ENCODE assay signal across 8 cellular contexts in the genomic region with DNA sequence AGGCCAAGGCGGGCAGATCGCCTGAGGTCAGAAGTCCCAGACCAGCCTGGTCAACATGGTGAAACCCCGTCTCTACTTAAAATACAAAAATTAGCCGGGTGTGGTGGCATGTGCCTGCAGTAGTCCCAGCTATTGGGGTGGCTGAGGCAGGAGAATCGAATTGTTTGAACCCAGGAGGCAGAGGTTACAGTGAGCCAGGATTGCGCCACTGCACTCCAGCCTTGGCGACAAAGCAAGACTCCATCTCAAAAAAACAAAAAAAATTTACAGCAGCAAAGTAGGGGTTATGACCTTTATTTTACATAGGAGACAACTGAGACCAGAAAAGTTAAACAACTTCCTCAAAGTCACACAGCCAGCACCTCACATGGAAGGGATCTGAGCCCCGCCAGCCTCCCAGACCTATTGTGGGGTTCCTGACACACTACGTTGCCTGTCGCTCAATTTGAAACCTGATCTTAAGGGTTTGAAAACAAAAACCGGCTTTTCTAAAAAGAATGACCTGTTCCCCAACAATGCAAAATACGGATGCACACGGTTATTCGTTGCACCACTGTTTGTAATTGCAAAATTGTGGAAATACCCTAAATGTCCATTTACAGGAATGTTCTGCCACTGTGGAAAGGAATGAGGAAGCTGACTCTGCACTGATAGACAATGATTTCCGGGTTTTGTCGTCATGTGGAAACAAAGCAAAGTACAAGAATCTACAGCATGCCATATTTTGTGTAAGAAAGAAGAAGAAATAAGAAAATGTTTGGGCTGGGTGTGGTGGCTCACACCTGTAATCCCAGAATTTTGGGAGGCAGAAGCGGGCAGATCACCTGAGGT.
A peak's percentile ranks its signal among the peaks of the same experiment; 100 is the strongest.
DNase-seq lines count a peak whose midpoint lies in the region; ATAC-seq and TF ChIP-seq lines count a peak whose summit lies in the region.

No MANE protein-coding gene starts in this region.

- no peak overlapping the region for H3K9ac ChIP-seq in OCI-LY3 (ENCODE audit: low read length)

- 29 to 36% methylated on average over 17 of the region's 17 CpGs for WGBS in esophagus squamous epithelium, 2 donors

- peak overlapping the region; percentile 22; the same call in 1 of the 2 replicates for H3K4me2 ChIP-seq in OCI-LY3 (ENCODE audit: low read length)

- H2AFZ ChIP-seq in OCI-LY3 (ENCODE audit: low read depth, low read length) = no peak overlapping the region

- H3K36me3 ChIP-seq in OCI-LY3 (replicated peaks; ENCODE audit: low read depth, low read length) = no peaks in the 10 kb centered on the region
- H3K36me3 ChIP-seq in esophagus squamous epithelium = no peaks in the 10 kb centered on the region
- no peaks in the 10 kb centered on the region for H3K36me3 ChIP-seq in MG63

- H4K20me1 ChIP-seq in OCI-LY3 (ENCODE audit: insufficient read depth, low read length) = no peaks in the 10 kb centered on the region

- H3K79me2 ChIP-seq in OCI-LY3 (ENCODE audit: low read length) = no peaks in the 10 kb centered on the region

- H3K27ac ChIP-seq in OCI-LY3 (ENCODE audit: low read length) = no peak overlapping the region
- peak overlapping the region; percentile 32 to 84 (median 53) for H3K27ac ChIP-seq in esophagus squamous epithelium

- peak; percentile 68 for DNase-seq in Daoy (ENCODE audit: low read depth)
- DNase-seq in esophagus squamous epithelium (lab: John Stamatoyannopoulos, UW) = no peak
- no peak for DNase-seq in omental fat pad (ENCODE audit: low spot score)
- DNase-seq in NCI-H1092 (lab: John Stamatoyannopoulos, UW) = no peak
- no peak for DNase-seq in NCI-H1417 (lab: John Stamatoyannopoulos, UW)
- DNase-seq in DMS79 treated with DMSO at 0.1 percent for 48 hours (lab: John Stamatoyannopoulos, UW) = no peak
- DNase-seq in MG63 = no peak

- H3K27me3 ChIP-seq in OCI-LY3 (ENCODE audit: low read depth, low read length) = peaks cover 57% of the 10 kb centered on the region
- peaks cover 0 to 32% (median 0%) of the 10 kb centered on the region in 4 donors for H3K27me3 ChIP-seq in esophagus squamous epithelium
- no peaks in the 10 kb centered on the region for H3K27me3 ChIP-seq in MG63

- TF ChIP-seq CTCF in OCI-LY3 (IDR thresholded peaks at IDR 0.05; ENCODE audit: low read depth, low read length) (no peak), esophagus squamous epithelium (IDR thresholded peaks at IDR 0.05) (no peak), omental fat pad (IDR thresholded peaks at IDR 0.05) (no peak)

- TF ChIP-seq POLR2A in esophagus squamous epithelium (IDR thresholded peaks at IDR 0.05) = no peak

- no peaks in the 10 kb centered on the region for H3K9me3 ChIP-seq in OCI-LY3 (ENCODE audit: insufficient read depth, low read length)
- no peaks in the 10 kb centered on the region for H3K9me3 ChIP-seq in esophagus squamous epithelium
- no peaks in the 10 kb centered on the region for H3K9me3 ChIP-seq in MG63

- intact Hi-C loops in esophagus squamous epithelium (cut with DNase I) = no loop called here

- H3K4me1 ChIP-seq in OCI-LY3 (ENCODE audit: low read length) (0 out of 2 replicates have a peak, but pooled peaks cover 3% of the 10 kb centered on the region), esophagus squamous epithelium (peaks cover 0 to 30% (median 10%) of the 10 kb centered on the region in 3 donors)

- peak; percentile 69 for ATAC-seq in omental fat pad (ENCODE audit: low FRiP score)

- H3K4me3 ChIP-seq in OCI-LY3 (ENCODE audit: low read length) (no peak overlapping the region), esophagus squamous epithelium (no peak overlapping the region), MG63 (no peak overlapping the region)
